ENCODE assay signal across 9 cellular contexts in the genomic region with DNA sequence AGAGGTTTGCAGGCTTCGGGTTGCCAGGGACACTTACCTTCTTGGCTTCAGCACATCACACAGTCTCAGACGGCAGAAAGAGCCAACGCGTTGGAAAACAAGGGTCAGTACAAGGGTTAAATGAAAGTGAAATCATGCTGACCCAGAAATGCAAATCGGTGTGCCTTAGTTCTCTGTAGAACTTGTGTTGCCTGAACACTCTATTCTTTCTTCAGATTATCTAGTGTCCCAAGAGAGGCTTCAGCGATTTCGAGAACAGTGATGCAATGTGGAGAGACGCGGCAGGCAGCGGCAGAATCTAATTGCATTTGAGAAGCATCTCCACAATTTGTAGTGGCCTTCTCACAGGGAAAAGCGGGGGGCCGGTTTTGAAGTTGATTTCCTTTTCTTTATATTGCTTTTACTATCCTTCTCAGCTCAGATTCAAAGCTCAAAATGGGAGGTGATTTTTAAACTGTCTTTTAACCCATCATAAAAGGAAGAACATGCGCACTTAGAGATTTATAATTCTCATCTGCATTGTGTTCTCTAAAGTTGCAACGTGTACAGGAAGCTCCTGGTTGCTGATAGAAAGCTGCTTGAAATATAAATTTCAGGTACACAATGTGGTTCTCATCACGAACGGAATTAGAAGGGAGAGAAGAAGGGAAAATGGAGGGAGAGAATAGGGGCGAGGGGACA.
DNase-seq lines count a peak whose midpoint lies in the region; ATAC-seq and TF ChIP-seq lines count a peak whose summit lies in the region.
"Had no signal": no experiment of that assay in that cellular context is flagged by ENCODE, and none has a peak within 500 bp of the region (broad histone marks: within the 10 kb centered on the region; RNA-seq: fewer than 3 reads in every experiment).

No MANE protein-coding gene starts in this region.

- in situ Hi-C loops in GM13976 (cut with MboI; ENCODE audit: low sequenced_read_pairs, unreplicated experiment): no loop called here

- TF ChIP-seq CTCF in CD14-positive monocyte (IDR thresholded peaks at IDR 0.05) (no peak), heart left ventricle (IDR thresholded peaks at IDR 0.05) (no peak), thoracic aorta (IDR thresholded peaks at IDR 0.05) (no peak), GM13976 (IDR thresholded peaks at IDR 0.05; ENCODE audit: borderline replicate concordance, control extremely low read depth, extremely low read depth, insufficient read depth, missing control alignments) (no peak)

- H3K4me3 ChIP-seq in heart left ventricle (peak overlapping the region in 9 of 12 donors; percentile 16 to 57 (median 39)), thoracic aorta (peak overlapping the region; percentile 53)
- H3K4me3 ChIP-seq: lung had no signal

- no peak for DNase-seq in CD14-positive monocyte (ENCODE audit: low spot score)
- DNase-seq in NOMO-1 treated with dmso at 0.1 percent for 144 hours (lab: John Stamatoyannopoulos, UW; ENCODE audit: unreplicated experiment): peak; percentile 24
- peak in 3 of 5 donors; percentile 26 to 53 (median 53) for DNase-seq in heart left ventricle
- no peak for DNase-seq in thoracic aorta (ENCODE audit: low spot score)
- no peak for DNase-seq in GM19240 (ENCODE audit: insufficient read length, low spot score)
- DNase-seq in dermis blood vessel endothelial cell: no peak
- no peak for DNase-seq in GM13976 (ENCODE audit: low spot score)

- peak overlapping the region in 3 of 7 donors; percentile 5 to 26 (median 8) for H3K27ac Mint-ChIP-seq in CD14-positive monocyte

- peak overlapping the region; percentile 6 to 75 (median 50) for H3K27ac ChIP-seq in heart left ventricle
- no peak overlapping the region for H3K27ac ChIP-seq in thoracic aorta

- H3K36me3 ChIP-seq in heart left ventricle (no peaks in the 10 kb centered on the region), thoracic aorta (no peaks in the 10 kb centered on the region)

- WGBS in heart left ventricle, 4 donors: 44 to 65% (median 55%) methylated on average over 17 of the region's 17 CpGs

- H3K36me3 Mint-ChIP-seq in CD14-positive monocyte: no peaks in the 10 kb centered on the region

- intact Hi-C loops in CD14-positive monocyte (cut with micrococcal nuclease): loop anchor here in 1 of 2 donors (10.0 kb wide), 1 partner anchor 1944 kb away; a partner anchor contains a TSS
- intact Hi-C loops in heart left ventricle (cut with DNase I): no loop called here

- no peak for TF ChIP-seq POLR2A in heart left ventricle (IDR thresholded peaks at IDR 0.05)

- H3K9me3 ChIP-seq in heart left ventricle: no peaks in the 10 kb centered on the region
- H3K9me3 ChIP-seq in thoracic aorta: no peaks in the 10 kb centered on the region

- ATAC-seq in GM21576 (IDR thresholded peaks at IDR 0.05; ENCODE audit: unreplicated experiment) (peak; percentile 79), heart left ventricle (peak; percentile 70 to 92 (median 81)), thoracic aorta (ENCODE audit: insufficient number of reproducible peaks, low FRiP score, low read depth) (no peak)

- peaks cover 35% of the 10 kb centered on the region for H3K4me1 Mint-ChIP-seq in CD14-positive monocyte

- H3K27me3 Mint-ChIP-seq in CD14-positive monocyte (ENCODE audit: low read depth in 3 of 3): no peaks in the 10 kb centered on the region

- H3K27me3 ChIP-seq in heart left ventricle: no peaks in the 10 kb centered on the region
- H3K27me3 ChIP-seq in thoracic aorta (replicated peaks; ENCODE audit: insufficient read depth): no peaks in the 10 kb centered on the region

- H3K9me3 Mint-ChIP-seq in CD14-positive monocyte: peaks cover 0 to 3% (median 0%) of the 10 kb centered on the region in 7 donors

- H3K4me3 Mint-ChIP-seq in CD14-positive monocyte: peak overlapping the region; percentile 70 to 77

- H3K4me1 ChIP-seq in heart left ventricle (peaks cover 0 to 9% (median 0%) of the 10 kb centered on the region in 12 donors), thoracic aorta (ENCODE audit: control insufficient read depth in 1 of 2, low read depth in 2 of 2) (no peaks in the 10 kb centered on the region)

Comparison
In these comparisons a context has a peak if more than half of its experiments do, and no peak if none do; other contexts are left out.
1. DNase-seq: peak in NOMO-1 treated with dmso at 0.1 percent for 144 hours (single experiment) and heart left ventricle (3 of 5); none in CD14-positive monocyte (single experiment), thoracic aorta (single experiment), GM19240 (single experiment), dermis blood vessel endothelial cell (single experiment) and GM13976 (single experiment).
2. H3K27ac ChIP-seq: peak in heart left ventricle (12 of 12); none in thoracic aorta (0 of 2).